ENCODE assay signal across 16 cellular contexts in genomic region chr7:120920588-120920987, GRCh38.
"Had no signal": no experiment of that assay in that cellular context is flagged by ENCODE, and none has a peak within 500 bp of the region (broad histone marks: within the 10 kb centered on the region; RNA-seq: fewer than 3 reads in every experiment).

No MANE protein-coding gene starts in this region.

- H3K27me3 ChIP-seq: gastroesophageal sphincter, sigmoid colon, suprapubic skin, upper lobe of right lung had no signal

- DNase-seq: activated CD4-positive, alpha-beta memory T cell treated with anti-CD3 and anti-CD28 coated beads for 36 hours; activated effector memory CD4-positive, alpha-beta T cell treated with anti-CD3 and anti-CD28 coated beads, Interleukin-2, amount 50 U/mL, for 16 hours; activated T-cell treated with anti-CD3 and anti-CD28 coated beads, Interleukin-2, amount 50 U/mL, for 4 hours; cerebellar nuclear complex; islet precursor cell; mammary epithelial cell; mucosa of descending colon; sigmoid colon; stimulated activated CD4-positive, alpha-beta T cell treated with anti-CD3 and anti-CD28 coated beads, Interleukin-12 subunit alpha, Interleukin-12 subunit beta, amount 100 ng/mL, for 4 hours; stimulated activated CD4-positive, alpha-beta T cell treated with anti-CD3 and anti-CD28 coated beads, Interleukin-2, amount 100 ng/mL, for 48 hours; stimulated activated naive CD4-positive, alpha-beta T cell treated with Interleukin-2 at 50 U/mL for 16 hours; upper lobe of right lung had no signal

- ATAC-seq: activated T-cell treated with anti-CD3 and anti-CD28 coated beads, Interleukin-2, amount 50 U/mL, for 4 hours; gastroesophageal sphincter; left lobe of liver; mucosa of descending colon; natural killer cell treated with Interleukin-12 subunit alpha and Interleukin-12 subunit beta and Interleukin-15 and Interleukin-18, amount 100 ng/mL, for 72 hours; upper lobe of right lung had no signal

- H3K36me3 ChIP-seq: gastroesophageal sphincter, sigmoid colon, suprapubic skin, upper lobe of right lung had no signal

- H3K4me3 ChIP-seq: gastroesophageal sphincter, mucosa of descending colon, sigmoid colon, suprapubic skin, upper lobe of right lung had no signal

- H3K4me1 ChIP-seq: gastroesophageal sphincter, sigmoid colon, suprapubic skin, upper lobe of right lung had no signal

- H3K9me3 ChIP-seq: gastroesophageal sphincter, mucosa of descending colon, sigmoid colon, suprapubic skin, upper lobe of right lung had no signal

- H3K27ac ChIP-seq: gastroesophageal sphincter, sigmoid colon, suprapubic skin, upper lobe of right lung had no signal
